In genomic region chr16:88314991-88315542, GRCh38 we compare ENCODE assay signal across 13 cellular contexts.
"Had no signal": no experiment of that assay in that cellular context is flagged by ENCODE, and none has a peak within 500 bp of the region (broad histone marks: within the 10 kb centered on the region; RNA-seq: fewer than 3 reads in every experiment).

No MANE protein-coding gene starts in this region.

- H3K9me3 ChIP-seq: ascending aorta, colonic mucosa, heart left ventricle, ovary, thyroid gland had no signal

- H3K4me1 Mint-ChIP-seq: activated B cell treated with CpG ODN at 0.5 μM for 24 hours; activated CD4-positive, alpha-beta T cell treated with anti-CD3 and anti-CD28 coated beads, Interleukin-2, amount 10 ng/mL, durations not matched to agents 24 days and 14 days; T-helper 17 cell had no signal

- H3K4me3 Mint-ChIP-seq: activated B cell treated with CpG ODN at 0.5 μM for 24 hours; activated CD4-positive, alpha-beta T cell treated with anti-CD3 and anti-CD28 coated beads, Interleukin-2, amount 10 ng/mL, durations not matched to agents 24 days and 14 days; activated T-helper 1 cell treated with anti-CD3 and anti-CD28 coated beads, Interleukin-12 subunit alpha, Interleukin-12 subunit beta, Interleukin-2, Interleukin-4 antibody, amounts not matched to agents 30 ng/mL and 10 ng/mL and 1 ng/mL, durations not matched to agents 14 hours and 24 hours and 36 hours; T-helper 17 cell had no signal

- FAIRE-seq: frontal cortex, islet of Langerhans had no signal

- H3K9me3 Mint-ChIP-seq: activated CD4-positive, alpha-beta T cell treated with anti-CD3 and anti-CD28 coated beads, Interleukin-2, amount 10 ng/mL, durations not matched to agents 24 days and 14 days; activated T-helper 1 cell treated with anti-CD3 and anti-CD28 coated beads, Interleukin-12 subunit alpha, Interleukin-12 subunit beta, Interleukin-2, Interleukin-4 antibody, amounts not matched to agents 30 ng/mL and 10 ng/mL and 1 ng/mL, durations not matched to agents 14 hours and 24 hours and 36 hours had no signal

- DNase-seq: activated B cell treated with CpG ODN at 0.5 μM for 24 hours; activated CD4-positive, alpha-beta T cell treated with anti-CD3 and anti-CD28 coated beads, Interleukin-2, amount 10 ng/mL, durations not matched to agents 24 days and 14 days; activated naive CD4-positive, alpha-beta T cell; colonic mucosa; T-helper 17 cell had no signal

- H3K4me1 ChIP-seq: ascending aorta, colonic mucosa had no signal

- ATAC-seq: T-helper 17 cell had no signal

- H3K27ac Mint-ChIP-seq: activated B cell treated with CpG ODN at 0.5 μM for 24 hours; activated CD4-positive, alpha-beta T cell treated with anti-CD3 and anti-CD28 coated beads, Interleukin-2, amount 10 ng/mL, durations not matched to agents 24 days and 14 days; activated T-helper 1 cell treated with anti-CD3 and anti-CD28 coated beads, Interleukin-12 subunit alpha, Interleukin-12 subunit beta, Interleukin-2, Interleukin-4 antibody, amounts not matched to agents 30 ng/mL and 10 ng/mL and 1 ng/mL, durations not matched to agents 14 hours and 24 hours and 36 hours; T-helper 17 cell had no signal

- H3K36me3 ChIP-seq: ascending aorta, cardiac muscle cell, colonic mucosa, heart left ventricle, ovary, thyroid gland had no signal

- H3K27ac ChIP-seq: ascending aorta, cardiac muscle cell, colonic mucosa, heart left ventricle, ovary, thyroid gland had no signal

- H3K4me3 ChIP-seq: ascending aorta, cardiac muscle cell, colonic mucosa, heart left ventricle, ovary, thyroid gland had no signal

- H3K27me3 ChIP-seq: ascending aorta, cardiac muscle cell, colonic mucosa, heart left ventricle, ovary, thyroid gland had no signal
